ENCODE assay signal across 9 cellular contexts in genomic region chr2:222518570-222519381, GRCh38.
DNase-seq lines count a peak whose midpoint lies in the region; ATAC-seq and TF ChIP-seq lines count a peak whose summit lies in the region.
"Had no signal": no experiment of that assay in that cellular context is flagged by ENCODE, and none has a peak within 500 bp of the region (broad histone marks: within the 10 kb centered on the region; RNA-seq: fewer than 3 reads in every experiment).

No MANE protein-coding gene starts in this region.

- H3K9me3 ChIP-seq in cardiac muscle cell (ENCODE audit: low read depth), result no peaks in the 10 kb centered on the region
- H3K9me3 ChIP-seq: body of pancreas had no signal

- H3K4me1 Mint-ChIP-seq in stimulated activated effector memory CD8-positive, alpha-beta T cell treated with anti-CD3 and anti-CD28 coated beads, Interleukin-12 subunit alpha, Interleukin-12 subunit beta, amount 100 ng/mL, for 72 hours, result no peaks in the 10 kb centered on the region

- H3K27ac ChIP-seq in cardiac muscle cell, result peak overlapping the region; percentile 22
- H3K27ac ChIP-seq: body of pancreas had no signal

- no peak overlapping the region for H3K4me3 ChIP-seq in cardiac muscle cell
- H3K4me3 ChIP-seq: body of pancreas had no signal

- H3K36me3 ChIP-seq in cardiac muscle cell, result peaks cover 6% of the 10 kb centered on the region

- no peaks in the 10 kb centered on the region for H3K27me3 ChIP-seq in cardiac muscle cell
- H3K27me3 ChIP-seq: body of pancreas had no signal

- no peak overlapping the region for H3K27ac Mint-ChIP-seq in stimulated activated effector memory CD8-positive, alpha-beta T cell treated with anti-CD3 and anti-CD28 coated beads, Interleukin-12 subunit alpha, Interleukin-12 subunit beta, amount 100 ng/mL, for 72 hours

- H3K4me1 ChIP-seq in cardiac muscle cell (ENCODE audit: low read depth), result no peaks in the 10 kb centered on the region
- H3K4me1 ChIP-seq: body of pancreas had no signal

- no peaks in the 10 kb centered on the region for H3K36me3 Mint-ChIP-seq in stimulated activated effector memory CD8-positive, alpha-beta T cell treated with anti-CD3 and anti-CD28 coated beads, Interleukin-12 subunit alpha, Interleukin-12 subunit beta, amount 100 ng/mL, for 72 hours

- no peak overlapping the region for H3K4me3 Mint-ChIP-seq in stimulated activated effector memory CD8-positive, alpha-beta T cell treated with anti-CD3 and anti-CD28 coated beads, Interleukin-12 subunit alpha, Interleukin-12 subunit beta, amount 100 ng/mL, for 72 hours

- ATAC-seq in stimulated activated effector memory CD8-positive, alpha-beta T cell treated with anti-CD3 and anti-CD28 coated beads, Interleukin-12 subunit alpha, Interleukin-12 subunit beta, amount 100 ng/mL, for 72 hours, result no peak
- no peak for ATAC-seq in HG03045 (IDR thresholded peaks at IDR 0.05; ENCODE audit: unreplicated experiment)
- ATAC-seq: body of pancreas had no signal

- TF ChIP-seq CTCF in cardiac muscle cell (IDR thresholded peaks at IDR 0.05; ENCODE audit: low read depth, low read length), result no peak

- H3K9me3 Mint-ChIP-seq in stimulated activated effector memory CD8-positive, alpha-beta T cell treated with anti-CD3 and anti-CD28 coated beads, Interleukin-12 subunit alpha, Interleukin-12 subunit beta, amount 100 ng/mL, for 72 hours, result no peaks in the 10 kb centered on the region

- DNase-seq in GM04504 (ENCODE audit: low read depth), result peak; percentile 61
- DNase-seq in SW480 (ENCODE audit: low spot score), result peak; percentile 64
- peak; percentile 7 to 89 for DNase-seq in cardiac muscle cell (ENCODE audit: low read depth in 1 of 2, low spot score in 1 of 2)
- peak; percentile 12 for DNase-seq in putamen (ENCODE audit: low spot score)
- DNase-seq in stimulated activated effector memory CD8-positive, alpha-beta T cell treated with anti-CD3 and anti-CD28 coated beads, Interleukin-12 subunit alpha, Interleukin-12 subunit beta, amount 100 ng/mL, for 72 hours (ENCODE audit: low spot score in 2 of 2), result no peak
- DNase-seq in GF-D8 (lab: John Stamatoyannopoulos, UW), result no peak
- DNase-seq in stimulated activated CD4-positive, alpha-beta T cell treated with anti-CD3 and anti-CD28 coated beads, Interleukin-12 subunit alpha, Interleukin-12 subunit beta, amount 100 ng/mL, for 4 hours, result no peak

Comparison
In these comparisons a context has a peak if more than half of its experiments do, and no peak if none do; other contexts are left out.
1. DNase-seq: peak in GM04504 (single experiment), SW480 (single experiment), cardiac muscle cell (2 of 2) and putamen (single experiment); none in stimulated activated effector memory CD8-positive, alpha-beta T cell treated with anti-CD3 and anti-CD28 coated beads, Interleukin-12 subunit alpha, Interleukin-12 subunit beta, amount 100 ng/mL, for 72 hours (0 of 2), GF-D8 (single experiment) and stimulated activated CD4-positive, alpha-beta T cell treated with anti-CD3 and anti-CD28 coated beads, Interleukin-12 subunit alpha, Interleukin-12 subunit beta, amount 100 ng/mL, for 4 hours (single experiment).